In the genomic region with DNA sequence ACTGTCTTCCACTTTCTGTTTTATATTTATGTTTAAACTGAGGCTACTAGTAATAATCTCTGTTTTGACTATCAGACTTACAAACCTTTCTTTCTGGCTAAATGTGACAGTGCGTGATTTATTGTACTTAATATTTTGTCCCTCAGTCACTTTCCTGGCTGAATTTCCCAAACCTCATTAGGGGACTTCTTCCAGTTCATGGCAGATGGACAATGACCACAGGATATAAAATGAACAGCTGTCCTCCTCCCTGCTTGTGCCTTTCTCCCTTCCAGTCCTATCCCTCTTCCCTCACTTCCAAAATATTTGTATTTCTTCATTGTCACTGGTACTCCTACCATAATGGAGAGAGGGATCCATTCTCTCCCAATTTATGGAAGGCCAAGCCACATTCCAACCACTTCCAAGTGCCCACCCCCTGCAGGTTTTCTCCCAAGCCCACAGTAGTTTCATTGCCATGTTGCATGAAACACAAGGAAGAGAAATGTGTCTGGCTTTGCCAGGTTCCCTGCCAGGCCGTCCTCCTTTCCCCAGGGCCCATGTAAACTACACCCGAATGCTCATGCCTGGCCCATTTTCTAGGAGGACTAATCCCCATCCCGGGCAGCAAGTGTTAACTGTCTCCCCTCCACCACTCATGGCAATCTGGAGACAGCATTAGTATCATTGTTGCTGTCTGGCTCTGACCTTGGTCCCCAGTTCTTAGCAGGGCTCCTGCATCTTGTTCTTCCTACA, we compare ENCODE assay signal across 17 cellular contexts.
DNase-seq lines count a peak whose midpoint lies in the region; TF ChIP-seq lines count a peak whose summit lies in the region.
"Had no signal": no experiment of that assay in that cellular context is flagged by ENCODE, and none has a peak within 500 bp of the region (broad histone marks: within the 10 kb centered on the region; RNA-seq: fewer than 3 reads in every experiment).

No MANE protein-coding gene starts in this region.

- peak; percentile 35 for DNase-seq in A172 (ENCODE audit: low spot score)
- peak; percentile 94 for DNase-seq in G401 (ENCODE audit: low spot score)
- DNase-seq in NCI-H69 (lab: John Stamatoyannopoulos, UW): peak; percentile 43
- DNase-seq in myocyte (ENCODE audit: low read depth): peak; percentile 82
- DNase-seq in inferior parietal cortex (ENCODE audit: extremely low spot score): no peak
- DNase-seq in immature natural killer cell: no peak
- DNase-seq in mesothelial cell of epicardium (ENCODE audit: low spot score in 2 of 2, unreplicated experiment in 2 of 2): no peak
- DNase-seq: DMS153, EL, MV-4-11, NCI-H1417, NCI-H1930, NCI-H2171, NCI-H510A, Peyer's patch, Right ventricle myocardium superior had no signal

- no peak overlapping the region for H3K27ac Mint-ChIP-seq in immature natural killer cell
- no peak overlapping the region for H3K27ac Mint-ChIP-seq in mesothelial cell of epicardium
- H3K27ac Mint-ChIP-seq: IgD-negative memory B cell had no signal

- H3K4me1 Mint-ChIP-seq in immature natural killer cell (no peaks in the 10 kb centered on the region), mesothelial cell of epicardium (peaks cover 13% of the 10 kb centered on the region)
- H3K4me1 Mint-ChIP-seq: IgD-negative memory B cell had no signal

- H3K36me3 Mint-ChIP-seq in immature natural killer cell (no peaks in the 10 kb centered on the region), mesothelial cell of epicardium (no peaks in the 10 kb centered on the region)
- H3K36me3 Mint-ChIP-seq: IgD-negative memory B cell had no signal

- H3K27me3 Mint-ChIP-seq in immature natural killer cell (ENCODE audit: low read depth in 3 of 3): peaks cover 0 to 4% (median 2%) of the 10 kb centered on the region in 3 donors
- H3K27me3 Mint-ChIP-seq in mesothelial cell of epicardium (ENCODE audit: low read depth): peaks cover 4% of the 10 kb centered on the region
- H3K27me3 Mint-ChIP-seq: IgD-negative memory B cell had no signal

- in situ Hi-C loops in G401 (cut with HindIII; ENCODE audit: low sequenced_read_pairs): no loop called here

- no peak overlapping the region for H3K4me3 Mint-ChIP-seq in immature natural killer cell
- H3K4me3 Mint-ChIP-seq in mesothelial cell of epicardium: no peak overlapping the region
- H3K4me3 Mint-ChIP-seq: IgD-negative memory B cell had no signal

- no peak for TF ChIP-seq CTCF in mesothelial cell of epicardium (IDR thresholded peaks at IDR 0.05; ENCODE audit: unreplicated experiment)

- no peaks in the 10 kb centered on the region for H3K9me3 Mint-ChIP-seq in immature natural killer cell
- no peaks in the 10 kb centered on the region for H3K9me3 Mint-ChIP-seq in mesothelial cell of epicardium
- H3K9me3 Mint-ChIP-seq: IgD-negative memory B cell had no signal

Comparison
In these comparisons a context has a peak if more than half of its experiments do, and no peak if none do; other contexts are left out.
1. DNase-seq: peak in A172 (single experiment), G401 (single experiment), NCI-H69 (single experiment) and myocyte (single experiment); none in inferior parietal cortex (single experiment), immature natural killer cell (0 of 3) and mesothelial cell of epicardium (0 of 2).